In the genomic region with DNA sequence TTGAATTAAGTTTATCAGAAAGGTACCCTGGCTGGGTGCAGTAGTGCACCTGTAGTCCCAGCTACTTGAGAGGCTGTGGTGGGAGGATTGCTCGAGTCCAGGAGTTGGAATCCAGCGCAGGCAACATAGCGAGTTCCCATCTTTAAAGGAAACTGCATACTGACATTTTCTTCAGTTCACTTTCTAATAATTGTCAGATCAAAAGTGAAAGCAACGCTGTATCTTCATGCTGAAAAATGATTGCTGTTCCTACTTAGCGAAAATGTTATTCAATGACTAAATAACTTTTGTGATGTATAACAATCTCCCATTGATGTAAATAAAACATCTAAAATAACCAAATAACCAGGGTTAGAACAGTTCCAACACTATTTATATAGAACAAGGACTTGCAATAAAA, we compare ENCODE assay signal across 10 cellular contexts. TPM values are rescaled to one million over a fixed set of nuclear protein-coding genes. Genes with fewer than 3 reads are reported as not detected.
DNase-seq lines count a peak whose midpoint lies in the region; ATAC-seq, FAIRE-seq and TF ChIP-seq lines count a peak whose summit lies in the region.
"Had no signal": no experiment of that assay in that cellular context is flagged by ENCODE, and none has a peak within 500 bp of the region (broad histone marks: within the 10 kb centered on the region; RNA-seq: fewer than 3 reads in every experiment).

No MANE protein-coding gene starts in this region.

- no peak overlapping the region for H2AFZ ChIP-seq in HCT116 (ENCODE audit: low read depth, low read length, poor library complexity, severe bottlenecking)

- H3K4me3 ChIP-seq in A549 (peak overlapping the region; percentile 80), HCT116 (replicated peaks in 1 of 2; ENCODE audit: low read depth in 1 of 2, low read length in 2 of 2) (peak overlapping the region; percentile 79 to 82; a peak in 2 of 4 replicates), astrocyte of the spinal cord (ENCODE audit: low read depth, low read length) (peak overlapping the region; percentile 85), mesodermal cell (ENCODE audit: extremely low read depth, insufficient read depth, low read length, poor library complexity, severe bottlenecking) (peak overlapping the region; percentile 90)

- no TSS peak for BruUV-seq in HCT116 (replicated peaks; lab: Mats Ljungman, UMichigan)

- POLR2A ChIA-PET in A549 (lab: Yijun Ruan, JAX): no interaction called here
- POLR2A ChIA-PET in HCT116 (lab: Charles Lee): no interaction called here

- CTCF ChIA-PET in A549 (lab: Yijun Ruan, JAX): interaction anchor here (0.7 kb wide), 1 partner anchor 99 kb away, joined by 4 read pairs; no protein-coding TSS in a partner anchor
- CTCF ChIA-PET in HCT116 (lab: Charles Lee): no interaction called here

- FAIRE-seq in A549 (lab: Jason Lieb, UNC): no peak
- FAIRE-seq: endometrium had no signal

- no peaks in the 10 kb centered on the region for H3K9me3 ChIP-seq in A549
- no peaks in the 10 kb centered on the region for H3K9me3 ChIP-seq in HCT116 (ENCODE audit: control insufficient read depth in 1 of 2, insufficient read depth in 1 of 2, low read depth in 1 of 2, low read length in 2 of 2)
- no peaks in the 10 kb centered on the region for H3K9me3 ChIP-seq in mesodermal cell (ENCODE audit: control insufficient read depth, low read length)

- no peak for TF ChIP-seq EP300 in A549 (IDR thresholded peaks at IDR 0.05)

- H3K27me3 ChIP-seq in HCT116 (ENCODE audit: insufficient read depth, low read length): no peaks in the 10 kb centered on the region

- TF ChIP-seq RAD21 in A549 (conservative IDR thresholded peaks at IDR 0.05 in 1 of 2, IDR thresholded peaks at IDR 0.05 in 1 of 2) (no peak), HCT116 (IDR thresholded peaks at IDR 0.05; ENCODE audit: low read depth) (no peak)

- TF ChIP-seq POLR2A in A549 (IDR thresholded peaks at IDR 0.05; ENCODE audit: low read length): no peak
- TF ChIP-seq POLR2A in HCT116 (IDR thresholded peaks at IDR 0.05; ENCODE audit: borderline replicate concordance, extremely low read depth, insufficient read depth, insufficient read length): no peak

- no peak for DNase-seq in A549 (ENCODE audit: low read depth in 1 of 2, low spot score in 1 of 2)
- DNase-seq in HCT116 (ENCODE audit: low read depth, low spot score): no peak
- no peak for DNase-seq in astrocyte of the spinal cord (ENCODE audit: low read depth, low spot score)
- no peak for DNase-seq in NCI-H526 (lab: John Stamatoyannopoulos, UW)
- DNase-seq in ecto neural progenitor cell (ENCODE audit: low spot score): no peak
- DNase-seq: NCI-H2029 had no signal

- H3K4me1 ChIP-seq in A549: peaks cover 7% of the 10 kb centered on the region; the same call in 1 of the 3 replicates
- peaks cover 4 to 19% of the 10 kb centered on the region in 2 experiments; a peak in 3 of 4 replicates for H3K4me1 ChIP-seq in HCT116 (ENCODE audit: control insufficient read depth in 1 of 2, insufficient read depth in 2 of 2, low read length in 2 of 2)
- H3K4me1 ChIP-seq in mesodermal cell (ENCODE audit: control insufficient read depth, insufficient read depth, low read length, poor library complexity, severe bottlenecking): no peaks in the 10 kb centered on the region

- in situ Hi-C loops in astrocyte of the spinal cord (cut with HindIII; ENCODE audit: low sequenced_read_pairs): no loop called here

- RAD21 ChIA-PET in HCT116 (lab: Charles Lee; ENCODE audit: low non-redundant PET in 1 of 2, low total read pairs in 2 of 2, uncharacterized antibody in 2 of 2, unreplicated experiment in 2 of 2): no interaction called here

- H4K20me1 ChIP-seq in HCT116 (ENCODE audit: insufficient read depth): no peaks in the 10 kb centered on the region; the same call in 1 of the 2 replicates

- H3K79me2 ChIP-seq in HCT116 (ENCODE audit: insufficient read depth, low read length): peaks cover 72% of the 10 kb centered on the region

- no peaks in the 10 kb centered on the region for H3K9me2 ChIP-seq in HCT116 (ENCODE audit: insufficient read depth)

- peak overlapping the region; percentile 97; the same call in 1 of the 2 replicates for H3K9ac ChIP-seq in HCT116 (ENCODE audit: low read length)

- no peaks in the 10 kb centered on the region for H3K36me3 ChIP-seq in HCT116 (ENCODE audit: control insufficient read depth in 1 of 2, insufficient read depth in 2 of 2, low read length in 2 of 2)
- H3K36me3 ChIP-seq in mesodermal cell (ENCODE audit: control insufficient read depth, insufficient read depth, low read length): peaks cover 26% of the 10 kb centered on the region

- no peak overlapping the region; a peak in 1 of 6 replicates for H3K27ac ChIP-seq in A549
- H3K27ac ChIP-seq in HCT116 (ENCODE audit: low read depth, low read length): no peak overlapping the region
- H3K27ac ChIP-seq in mesodermal cell (ENCODE audit: low read depth, low read length, severe bottlenecking): no peak overlapping the region

- ATAC-seq in A549 (no peak), HCT116 (no peak), GM19328 (IDR thresholded peaks at IDR 0.05; ENCODE audit: unreplicated experiment) (no peak), HG03520 (IDR thresholded peaks at IDR 0.05; ENCODE audit: unreplicated experiment) (no peak)

- TF ChIP-seq CTCF in A549 (IDR thresholded peaks at IDR 0.05) (no peak), HCT116 (IDR thresholded peaks at IDR 0.05 in 2 of 3, conservative IDR thresholded peaks at IDR 0.05 in 1 of 3; ENCODE audit: borderline replicate concordance in 1 of 3, insufficient read depth in 1 of 3, low read depth in 2 of 3, low read length in 2 of 3) (no peak), astrocyte of the spinal cord (IDR thresholded peaks at IDR 0.05; ENCODE audit: low read depth, low read length) (no peak)

- H3K4me2 ChIP-seq in A549: peak overlapping the region; percentile 94
- H3K4me2 ChIP-seq in HCT116 (ENCODE audit: low read length): peak overlapping the region; percentile 84

- intact Hi-C loops in HCT116 (cut with micrococcal nuclease): loop anchor here (5.0 kb wide), 1 partner anchor 149 kb away; the partner anchor contains the start of gene GINM1

- WGBS in A549 (ENCODE audit: missing lambda C conversion rate): 41% methylated on average over 5 of the region's 5 CpGs
- WGBS in mesodermal cell (ENCODE audit: insufficient coverage in 2 of 2), 2 experiments: 67 to 100% methylated on average over 1 to 3 of the region's 5 CpGs

TF ChIP-seq in A549, 52 proteins besides CTCF, POLR2A, EP300 and RAD21 (continues in another document):
- no peak for TF ChIP-seq MAFK (IDR thresholded peaks at IDR 0.05; ENCODE audit: partially characterized antibody)
- no peak for TF ChIP-seq ZC3H11A (IDR thresholded peaks at IDR 0.05)
- TF ChIP-seq SREBF2 (IDR thresholded peaks at IDR 0.05): no peak
- TF ChIP-seq HEYL (CRISPR knock-in tag; IDR thresholded peaks at IDR 0.05): no peak
- TF ChIP-seq, protein P1, sequence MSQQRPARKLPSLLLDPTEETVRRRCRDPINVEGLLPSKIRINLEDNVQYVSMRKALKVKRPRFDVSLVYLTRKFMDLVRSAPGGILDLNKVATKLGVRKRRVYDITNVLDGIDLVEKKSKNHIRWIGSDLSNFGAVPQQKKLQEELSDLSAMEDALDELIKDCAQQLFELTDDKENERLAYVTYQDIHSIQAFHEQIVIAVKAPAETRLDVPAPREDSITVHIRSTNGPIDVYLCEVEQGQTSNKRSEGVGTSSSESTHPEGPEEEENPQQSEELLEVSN (IDR thresholded peaks at IDR 0.05; ENCODE audit: borderline replicate concordance, low read depth): no peak
- no peak for TF ChIP-seq EHMT2 (IDR thresholded peaks at IDR 0.05; ENCODE audit: low read depth)

TF ChIP-seq in HCT116, 20 proteins besides CTCF, POLR2A, EP300 and RAD21 (continues in another document):
- TF ChIP-seq SP1 (IDR thresholded peaks at IDR 0.05; ENCODE audit: low read depth): no peak
- no peak for TF ChIP-seq CEBPB (IDR thresholded peaks at IDR 0.05; ENCODE audit: low read depth)
- TF ChIP-seq, protein P2, sequence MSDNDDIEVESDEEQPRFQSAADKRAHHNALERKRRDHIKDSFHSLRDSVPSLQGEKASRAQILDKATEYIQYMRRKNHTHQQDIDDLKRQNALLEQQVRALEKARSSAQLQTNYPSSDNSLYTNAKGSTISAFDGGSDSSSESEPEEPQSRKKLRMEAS (IDR thresholded peaks at IDR 0.05): no peak
- TF ChIP-seq ZNF274 (IDR thresholded peaks at IDR 0.05; ENCODE audit: low read depth, low read length): no peak
- TF ChIP-seq SRF (IDR thresholded peaks at IDR 0.05; ENCODE audit: low read depth): no peak
- no peak for TF ChIP-seq EZH2phosphoT487 (IDR thresholded peaks at IDR 0.05; ENCODE audit: borderline replicate concordance)
- no peak for TF ChIP-seq ATF3 (IDR thresholded peaks at IDR 0.05)

RNA-seq across cellular contexts. Expression of gene LATS1, which starts 1.7 kb away (rescaled TPM):
- polyA plus RNA-seq in A549 (2011; rRNA removed) (18.5 and 19.8 TPM in 2 replicates), A549 (2017; fragmentation: RNase III; extraction: RNeasy Plus Mini Kit Qiagen cat#74134 plus additional on column Dnase treatment) (6.1 to 6.6 TPM (median 6.2 TPM) in 3 replicates)
- 4.0 and 4.7 TPM in 2 replicates for polyA plus RNA-seq in A549 (2012; cell fraction: cytosol; rRNA removed)
- polyA plus RNA-seq in A549 (2012; cell fraction: nucleus; rRNA removed): 2.9 and 3.9 TPM in 2 replicates
- 27.2 and 28.4 TPM in 2 replicates for polyA minus RNA-seq in A549 (2011; rRNA and poly(A)+ RNA removed)
- total RNA-seq in HCT116 (2021; ENCODE audit: unreplicated experiment): 21.6 TPM
- 6.9 and 7.1 TPM in 2 replicates for polyA plus RNA-seq in HCT116 (2012)
- polyA plus RNA-seq in mesodermal cell (2013, experiment 1 of 2): 12.8 TPM
- polyA plus RNA-seq in mesodermal cell (2013, experiment 2 of 2): 12.7 TPM

RNA-seq across cellular contexts. Expression of gene NUP43, which starts 30.1 kb away (rescaled TPM):
- polyA plus RNA-seq in A549 (2011; rRNA removed): 40.3 and 49.5 TPM in 2 replicates
- polyA plus RNA-seq in A549 (2012; cell fraction: cytosol; rRNA removed): 8.1 and 9.3 TPM in 2 replicates
- 6.4 and 12.1 TPM in 2 replicates for polyA plus RNA-seq in A549 (2012; cell fraction: nucleus; rRNA removed)
- polyA plus RNA-seq in A549 (2017; fragmentation: RNase III; extraction: RNeasy Plus Mini Kit Qiagen cat#74134 plus additional on column Dnase treatment): 19.2 to 21.3 TPM (median 20.0 TPM) in 3 replicates
- polyA minus RNA-seq in A549 (2011; rRNA and poly(A)+ RNA removed): 70.4 and 76.7 TPM in 2 replicates
- total RNA-seq in HCT116 (2021; ENCODE audit: unreplicated experiment): 51.0 TPM
- polyA plus RNA-seq in HCT116 (2012): 13.7 and 24.8 TPM in 2 replicates
- polyA plus RNA-seq in mesodermal cell (2013, experiment 1 of 2): 31.6 TPM
- polyA plus RNA-seq in mesodermal cell (2013, experiment 2 of 2): 35.5 TPM

RNA-seq across cellular contexts. Expression of gene PCMT1, which starts 33.4 kb away (rescaled TPM):
- polyA plus RNA-seq in A549 (2011; rRNA removed) (89.5 and 99.3 TPM in 2 replicates), A549 (2017; fragmentation: RNase III; extraction: RNeasy Plus Mini Kit Qiagen cat#74134 plus additional on column Dnase treatment) (86.6 to 92.4 TPM (median 91.0 TPM) in 3 replicates)
- polyA plus RNA-seq in A549 (2012; cell fraction: cytosol; rRNA removed): 111 and 136 TPM in 2 replicates
- 82.7 and 92.9 TPM in 2 replicates for polyA plus RNA-seq in A549 (2012; cell fraction: nucleus; rRNA removed)
- 21.9 and 27.9 TPM in 2 replicates for polyA minus RNA-seq in A549 (2011; rRNA and poly(A)+ RNA removed)
- 86.9 TPM for total RNA-seq in HCT116 (2021; ENCODE audit: unreplicated experiment)
- polyA plus RNA-seq in HCT116 (2012): 60.2 and 87.0 TPM in 2 replicates
- polyA plus RNA-seq in mesodermal cell (2013, experiment 1 of 2): 111 TPM
- 108 TPM for polyA plus RNA-seq in mesodermal cell (2013, experiment 2 of 2)
